ENCODE assay signal across 20 cellular contexts in genomic region chr2:241228860-241229516, GRCh38. TPM values are rescaled to one million over a fixed set of nuclear protein-coding genes. Genes with fewer than 3 reads are reported as not detected.
A peak's percentile ranks its signal among the peaks of the same experiment; 100 is the strongest.
DNase-seq lines count a peak whose midpoint lies in the region; ATAC-seq and TF ChIP-seq lines count a peak whose summit lies in the region.
"Had no signal": no experiment of that assay in that cellular context is flagged by ENCODE, and none has a peak within 500 bp of the region (broad histone marks: within the 10 kb centered on the region; RNA-seq: fewer than 3 reads in every experiment).

No MANE protein-coding gene starts in this region.

- no peak for DNase-seq in RWPE1 (ENCODE audit: low spot score)
- peak; percentile 72 for DNase-seq in chondrocyte (ENCODE audit: low spot score)
- no peak for DNase-seq in right atrium auricular region (ENCODE audit: low spot score)
- no peak for DNase-seq in progenitor cell of endocrine pancreas (ENCODE audit: low spot score, unreplicated experiment)
- DNase-seq in GF-D8 (lab: John Stamatoyannopoulos, UW) = no peak
- no peak for DNase-seq in activated CD4-positive, alpha-beta T cell treated with anti-CD3 and anti-CD28 coated beads, Interleukin-2, amount 50 U/mL, for 4 hours
- DNase-seq in Kasumi-1 (lab: John Stamatoyannopoulos, UW) = no peak
- DNase-seq: activated T-cell treated with anti-CD3 and anti-CD28 coated beads, Interleukin-2, amount 50 U/mL, for 48 hours; CD4-positive, alpha-beta T cell; DMS 273 treated with DMSO at 0.1 percent for 48 hours; HCEC 1CT; Karpas-422; midbrain; NCI-H1048; NCI-H187 treated with DMSO at 0.1 percent for 48 hours; uterus had no signal

- H3K9me3 ChIP-seq in right atrium auricular region = no peaks in the 10 kb centered on the region
- H3K9me3 ChIP-seq: suprapubic skin, uterus had no signal

- peaks cover 0 to 44% of the 10 kb centered on the region in 2 donors for H3K4me1 ChIP-seq in right atrium auricular region

- H3K27me3 ChIP-seq in right atrium auricular region = no peaks in the 10 kb centered on the region
- H3K27me3 ChIP-seq: suprapubic skin, uterus had no signal

- CTCF ChIA-PET in RWPE1 (lab: Yijun Ruan, JAX) = no interaction called here

- POLR2A ChIA-PET in RWPE1 (lab: Yijun Ruan, JAX; ENCODE audit: low non-redundant PET) = no interaction called here

- no peak overlapping the region for H3K4me3 ChIP-seq in right atrium auricular region
- H3K4me3 ChIP-seq: suprapubic skin, uterus had no signal

- H3K36me3 Mint-ChIP-seq in chondrocyte (ENCODE audit: low read depth) (peaks cover 52% of the 10 kb centered on the region), progenitor cell of endocrine pancreas (ENCODE audit: insufficient read depth) (peaks cover 28% of the 10 kb centered on the region)

- H3K27ac Mint-ChIP-seq in chondrocyte (ENCODE audit: unreplicated experiment) (peak overlapping the region; percentile 36), progenitor cell of endocrine pancreas (peak overlapping the region; percentile 69)
- H3K27ac Mint-ChIP-seq: activated naive CD4-positive, alpha-beta T cell treated with anti-CD3 and anti-CD28 coated beads, Interleukin-2, amount 50 U/mL, for 24 hours; CD4-positive, alpha-beta T cell; natural killer cell treated with Interleukin-12 subunit alpha and Interleukin-12 subunit beta and Interleukin-15 and Interleukin-18, amount 100 ng/mL, for 72 hours had no signal

- no peak for ATAC-seq in GM18873 (IDR thresholded peaks at IDR 0.05; ENCODE audit: low FRiP score, unreplicated experiment)
- ATAC-seq: natural killer cell treated with Interleukin-12 subunit alpha and Interleukin-12 subunit beta and Interleukin-15 and Interleukin-18, amount 100 ng/mL, for 72 hours had no signal

- no peaks in the 10 kb centered on the region for H3K9me3 Mint-ChIP-seq in chondrocyte (ENCODE audit: low read depth)
- H3K9me3 Mint-ChIP-seq in progenitor cell of endocrine pancreas (ENCODE audit: low read depth) = no peaks in the 10 kb centered on the region
- H3K9me3 Mint-ChIP-seq: activated naive CD4-positive, alpha-beta T cell treated with anti-CD3 and anti-CD28 coated beads, Interleukin-2, amount 50 U/mL, for 24 hours; CD4-positive, alpha-beta T cell; natural killer cell treated with Interleukin-12 subunit alpha and Interleukin-12 subunit beta and Interleukin-15 and Interleukin-18, amount 100 ng/mL, for 72 hours had no signal

- peaks cover 15% of the 10 kb centered on the region for H3K4me1 Mint-ChIP-seq in chondrocyte (ENCODE audit: low read depth)
- peaks cover 2% of the 10 kb centered on the region for H3K4me1 Mint-ChIP-seq in progenitor cell of endocrine pancreas (ENCODE audit: low read depth)

- peak overlapping the region; percentile 27; the same call in 1 of the 2 replicates for H3K27ac ChIP-seq in RWPE1
- peak overlapping the region; percentile 13 to 55 for H3K27ac ChIP-seq in right atrium auricular region
- H3K27ac ChIP-seq: suprapubic skin, uterus had no signal

- no peak overlapping the region for H3K4me3 Mint-ChIP-seq in chondrocyte (ENCODE audit: unreplicated experiment)
- no peak overlapping the region for H3K4me3 Mint-ChIP-seq in progenitor cell of endocrine pancreas (ENCODE audit: low read depth)
- H3K4me3 Mint-ChIP-seq: activated naive CD4-positive, alpha-beta T cell treated with anti-CD3 and anti-CD28 coated beads, Interleukin-2, amount 50 U/mL, for 24 hours; CD4-positive, alpha-beta T cell; natural killer cell treated with Interleukin-12 subunit alpha and Interleukin-12 subunit beta and Interleukin-15 and Interleukin-18, amount 100 ng/mL, for 72 hours had no signal

- peaks cover 67% of the 10 kb centered on the region for H3K36me3 ChIP-seq in right atrium auricular region
- H3K36me3 ChIP-seq: uterus had no signal

- TF ChIP-seq CTCF in RWPE1 (conservative IDR thresholded peaks at IDR 0.05; ENCODE audit: low read depth) (no peak), chondrocyte (IDR thresholded peaks at IDR 0.05) (no peak), right atrium auricular region (IDR thresholded peaks at IDR 0.05) (no peak), progenitor cell of endocrine pancreas (IDR thresholded peaks at IDR 0.05; ENCODE audit: unreplicated experiment) (no peak)

- no peaks in the 10 kb centered on the region for H3K27me3 Mint-ChIP-seq in chondrocyte (ENCODE audit: low read depth)
- H3K27me3 Mint-ChIP-seq in progenitor cell of endocrine pancreas = no peaks in the 10 kb centered on the region
- H3K27me3 Mint-ChIP-seq: activated naive CD4-positive, alpha-beta T cell treated with anti-CD3 and anti-CD28 coated beads, Interleukin-2, amount 50 U/mL, for 24 hours; CD4-positive, alpha-beta T cell; natural killer cell treated with Interleukin-12 subunit alpha and Interleukin-12 subunit beta and Interleukin-15 and Interleukin-18, amount 100 ng/mL, for 72 hours had no signal

RNA-seq across cellular contexts. Expression of gene ANO7, which starts 40.5 kb away (rescaled TPM):
- total RNA-seq in chondrocyte (0.48 to 2.2 TPM (median 1.5 TPM) in 3 replicates), right atrium auricular region (1 to 10 TPM; 1.1 to 1.3 TPM), progenitor cell of endocrine pancreas (2.5 and 3.0 TPM in 2 replicates)
